Comparison of ENCODE assay signal across 15 cellular contexts in the genomic region with DNA sequence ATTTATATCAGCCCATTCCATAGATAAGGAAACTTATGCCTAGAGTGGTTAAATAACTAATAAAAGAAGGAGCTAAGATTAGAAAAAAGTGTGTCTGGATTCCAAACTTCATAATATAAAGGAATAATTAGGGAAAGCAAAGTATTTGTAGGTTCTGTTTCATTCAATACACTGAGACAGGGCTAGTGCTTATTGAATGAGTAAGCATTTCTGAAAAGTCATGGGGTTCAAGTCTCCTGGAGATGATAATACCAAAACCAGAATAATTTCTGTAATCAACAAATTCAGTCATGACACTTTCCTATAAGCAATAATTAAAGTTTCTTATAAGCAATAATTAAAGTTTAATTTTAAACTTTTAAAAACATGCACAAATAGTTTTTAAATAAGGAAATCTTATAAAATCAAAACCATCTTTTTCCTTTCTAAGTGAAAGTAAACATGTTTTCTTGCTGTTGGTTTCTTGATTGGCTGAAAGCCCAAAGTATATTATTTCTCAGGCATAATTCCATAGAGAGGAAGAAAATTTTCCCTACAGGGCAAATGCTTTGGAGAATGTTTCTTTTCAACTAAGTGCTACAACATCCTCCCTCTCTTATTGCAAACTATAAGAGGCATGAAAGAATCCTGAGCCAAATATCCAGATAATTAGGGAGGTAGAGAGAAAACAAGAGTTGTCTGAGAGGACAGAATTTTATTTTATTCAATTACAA.
A peak's percentile ranks its signal among the peaks of the same experiment; 100 is the strongest.
DNase-seq lines count a peak whose midpoint lies in the region; ATAC-seq and TF ChIP-seq lines count a peak whose summit lies in the region.
"Had no signal": no experiment of that assay in that cellular context is flagged by ENCODE, and none has a peak within 500 bp of the region (broad histone marks: within the 10 kb centered on the region; RNA-seq: fewer than 3 reads in every experiment).

No MANE protein-coding gene starts in this region.

- DNase-seq in SK-N-SH (no peak), choroid plexus epithelial cell (ENCODE audit: low read depth) (peak; percentile 53), iris pigment epithelial cell (ENCODE audit: low read depth) (peak; percentile 61)
- DNase-seq in activated CD4-positive, CD25-positive, alpha-beta regulatory T cell treated with anti-CD3 and anti-CD28 coated beads, Interleukin-2, amount 50 U/mL, for 72 hours = no peak
- DNase-seq: COR-L47, NCI-H146, NCI-H2081 treated with DMSO at 0.1 percent for 48 hours, NCI-H526, SIG-M5 had no signal

- no peaks in the 10 kb centered on the region for H3K27me3 ChIP-seq in SK-N-SH (ENCODE audit: insufficient read depth)

- H4K20me1 ChIP-seq in SK-N-SH (ENCODE audit: insufficient read depth) = no peaks in the 10 kb centered on the region

- H3F3A ChIP-seq in SK-N-SH (replicated peaks; ENCODE audit: insufficient read depth) = no peaks in the 10 kb centered on the region

- H3K9ac ChIP-seq in SK-N-SH = no peak overlapping the region

- peak; percentile 54 for ATAC-seq in SK-N-SH treated with all-trans-retinoic acid at 6 μM for 48 hours
- no peak for ATAC-seq in GM18909 (IDR thresholded peaks at IDR 0.05; ENCODE audit: poor library complexity, unreplicated experiment)
- no peak for ATAC-seq in HG03521 (IDR thresholded peaks at IDR 0.05; ENCODE audit: unreplicated experiment)
- no peak for ATAC-seq in GM21381 (IDR thresholded peaks at IDR 0.05; ENCODE audit: unreplicated experiment)

- no peak for TF ChIP-seq RAD21 in SK-N-SH (IDR thresholded peaks at IDR 0.05; ENCODE audit: low read length)

- H3K9me3 ChIP-seq in SK-N-SH = no peaks in the 10 kb centered on the region
- H3K9me3 ChIP-seq: HAP-1 had no signal

- H2AFZ ChIP-seq in SK-N-SH (ENCODE audit: low read depth) = no peak overlapping the region

- no peaks in the 10 kb centered on the region for H3K79me2 ChIP-seq in SK-N-SH (ENCODE audit: insufficient read depth)

- CTCF ChIA-PET in SK-N-SH (lab: Yijun Ruan, JAX) = no interaction called here

- POLR2A ChIA-PET in SK-N-SH (lab: Yijun Ruan, JAX) = no interaction called here

- H3K4me1 ChIP-seq in SK-N-SH (ENCODE audit: control insufficient read depth in 1 of 2, insufficient read depth in 2 of 2, low read depth in 1 of 2, low read length in 1 of 2) = no peaks in the 10 kb centered on the region
- H3K4me1 ChIP-seq: HAP-1 had no signal

- H3K4me3 ChIP-seq in SK-N-SH (ENCODE audit: low read depth in 2 of 2, low read length in 1 of 2) = no peak overlapping the region
- no peak overlapping the region for H3K4me3 ChIP-seq in choroid plexus epithelial cell (ENCODE audit: low read depth, low read length)
- H3K4me3 ChIP-seq: HAP-1 had no signal

- peak overlapping the region in 1 of 2 experiments; percentile 69; a peak in 1 of 4 replicates for H3K27ac ChIP-seq in SK-N-SH (ENCODE audit: low read depth in 2 of 2, low read length in 1 of 2)
- H3K27ac ChIP-seq: 22Rv1 had no signal

- no peak for TF ChIP-seq EP300 in SK-N-SH (IDR thresholded peaks at IDR 0.05; ENCODE audit: borderline replicate concordance in 1 of 2, low read depth in 1 of 2, low read length in 1 of 2)

- TF ChIP-seq CTCF in SK-N-SH (IDR thresholded peaks at IDR 0.05) (no peak), choroid plexus epithelial cell (conservative IDR thresholded peaks at IDR 0.05; ENCODE audit: low read depth, low read length) (no peak)

- H3K36me3 ChIP-seq in SK-N-SH (replicated peaks in 1 of 2; ENCODE audit: control insufficient read depth in 1 of 2, insufficient read depth in 2 of 2, low read length in 1 of 2) = no peaks in the 10 kb centered on the region
- H3K36me3 ChIP-seq: HAP-1 had no signal

- H3K4me2 ChIP-seq in SK-N-SH = no peak overlapping the region

- no peaks in the 10 kb centered on the region for H3K9me2 ChIP-seq in SK-N-SH

TF ChIP-seq in SK-N-SH treated with all-trans-retinoic acid at 6 μM for 48 hours, 23 proteins besides CTCF, POLR2A, EP300 and RAD21 (continues in another document):
- TF ChIP-seq BACH2 (CRISPR knock-in tag; IDR thresholded peaks at IDR 0.05; ENCODE audit: borderline replicate concordance) (no peak), ZFP3 (CRISPR knock-in tag; IDR thresholded peaks at IDR 0.05) (no peak), ZNF565 (CRISPR knock-in tag; conservative IDR thresholded peaks at IDR 0.05; ENCODE audit: low read depth) (no peak), TCF4 (CRISPR knock-in tag; IDR thresholded peaks at IDR 0.05; ENCODE audit: borderline replicate concordance) (no peak)
- TF ChIP-seq, protein P1, sequence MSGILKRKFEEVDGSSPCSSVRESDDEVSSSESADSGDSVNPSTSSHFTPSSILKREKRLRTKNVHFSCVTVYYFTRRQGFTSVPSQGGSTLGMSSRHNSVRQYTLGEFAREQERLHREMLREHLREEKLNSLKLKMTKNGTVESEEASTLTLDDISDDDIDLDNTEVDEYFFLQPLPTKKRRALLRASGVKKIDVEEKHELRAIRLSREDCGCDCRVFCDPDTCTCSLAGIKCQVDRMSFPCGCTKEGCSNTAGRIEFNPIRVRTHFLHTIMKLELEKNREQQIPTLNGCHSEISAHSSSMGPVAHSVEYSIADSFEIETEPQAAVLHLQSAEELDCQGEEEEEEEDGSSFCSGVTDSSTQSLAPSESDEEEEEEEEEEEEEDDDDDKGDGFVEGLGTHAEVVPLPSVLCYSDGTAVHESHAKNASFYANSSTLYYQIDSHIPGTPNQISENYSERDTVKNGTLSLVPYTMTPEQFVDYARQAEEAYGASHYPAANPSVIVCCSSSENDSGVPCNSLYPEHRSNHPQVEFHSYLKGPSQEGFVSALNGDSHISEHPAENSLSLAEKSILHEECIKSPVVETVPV (CRISPR knock-in tag; IDR thresholded peaks at IDR 0.05) = no peak
- TF ChIP-seq, protein P2, sequence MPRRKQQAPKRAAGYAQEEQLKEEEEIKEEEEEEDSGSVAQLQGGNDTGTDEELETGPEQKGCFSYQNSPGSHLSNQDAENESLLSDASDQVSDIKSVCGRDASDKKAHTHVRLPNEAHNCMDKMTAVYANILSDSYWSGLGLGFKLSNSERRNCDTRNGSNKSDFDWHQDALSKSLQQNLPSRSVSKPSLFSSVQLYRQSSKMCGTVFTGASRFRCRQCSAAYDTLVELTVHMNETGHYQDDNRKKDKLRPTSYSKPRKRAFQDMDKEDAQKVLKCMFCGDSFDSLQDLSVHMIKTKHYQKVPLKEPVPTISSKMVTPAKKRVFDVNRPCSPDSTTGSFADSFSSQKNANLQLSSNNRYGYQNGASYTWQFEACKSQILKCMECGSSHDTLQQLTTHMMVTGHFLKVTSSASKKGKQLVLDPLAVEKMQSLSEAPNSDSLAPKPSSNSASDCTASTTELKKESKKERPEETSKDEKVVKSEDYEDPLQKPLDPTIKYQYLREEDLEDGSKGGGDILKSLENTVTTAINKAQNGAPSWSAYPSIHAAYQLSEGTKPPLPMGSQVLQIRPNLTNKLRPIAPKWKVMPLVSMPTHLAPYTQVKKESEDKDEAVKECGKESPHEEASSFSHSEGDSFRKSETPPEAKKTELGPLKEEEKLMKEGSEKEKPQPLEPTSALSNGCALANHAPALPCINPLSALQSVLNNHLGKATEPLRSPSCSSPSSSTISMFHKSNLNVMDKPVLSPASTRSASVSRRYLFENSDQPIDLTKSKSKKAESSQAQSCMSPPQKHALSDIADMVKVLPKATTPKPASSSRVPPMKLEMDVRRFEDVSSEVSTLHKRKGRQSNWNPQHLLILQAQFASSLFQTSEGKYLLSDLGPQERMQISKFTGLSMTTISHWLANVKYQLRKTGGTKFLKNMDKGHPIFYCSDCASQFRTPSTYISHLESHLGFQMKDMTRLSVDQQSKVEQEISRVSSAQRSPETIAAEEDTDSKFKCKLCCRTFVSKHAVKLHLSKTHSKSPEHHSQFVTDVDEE (CRISPR knock-in tag; IDR thresholded peaks at IDR 0.05) = no peak

TF ChIP-seq in SK-N-SH, 30 proteins besides CTCF, POLR2A, EP300 and RAD21:
- TF ChIP-seq, protein P3, sequence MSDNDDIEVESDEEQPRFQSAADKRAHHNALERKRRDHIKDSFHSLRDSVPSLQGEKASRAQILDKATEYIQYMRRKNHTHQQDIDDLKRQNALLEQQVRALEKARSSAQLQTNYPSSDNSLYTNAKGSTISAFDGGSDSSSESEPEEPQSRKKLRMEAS (IDR thresholded peaks at IDR 0.05; ENCODE audit: low read depth) = no peak
- no peak for TF ChIP-seq ELF1 (IDR thresholded peaks at IDR 0.05)
- TF ChIP-seq RXRA (IDR thresholded peaks at IDR 0.05; ENCODE audit: borderline replicate concordance, low read depth) = no peak
- no peak for TF ChIP-seq JUND (IDR thresholded peaks at IDR 0.05)
- TF ChIP-seq TCF12 (IDR thresholded peaks at IDR 0.05) = no peak
- no peak for TF ChIP-seq RFX5 (IDR thresholded peaks at IDR 0.05; ENCODE audit: low read length)
- TF ChIP-seq FOXM1 (IDR thresholded peaks at IDR 0.05; ENCODE audit: low read depth) = no peak
- TF ChIP-seq POLR2AphosphoS5 (IDR thresholded peaks at IDR 0.05; ENCODE audit: low read depth, low read length) = no peak
- no peak for TF ChIP-seq NRF1 (IDR thresholded peaks at IDR 0.05; ENCODE audit: low read depth, low read length)
- no peak for TF ChIP-seq TEAD4 (IDR thresholded peaks at IDR 0.05; ENCODE audit: borderline replicate concordance, insufficient read depth)
TF ChIP-seq in SK-N-SH: peak in this region for 0.

Comparison
In these comparisons a context has a peak if more than half of its experiments do, and no peak if none do; other contexts are left out.
1. DNase-seq: peak in choroid plexus epithelial cell (single experiment) and iris pigment epithelial cell (single experiment); none in SK-N-SH (single experiment) and activated CD4-positive, CD25-positive, alpha-beta regulatory T cell treated with anti-CD3 and anti-CD28 coated beads, Interleukin-2, amount 50 U/mL, for 72 hours (single experiment).